ENCODE assay signal across 8 cellular contexts in the genomic region with DNA sequence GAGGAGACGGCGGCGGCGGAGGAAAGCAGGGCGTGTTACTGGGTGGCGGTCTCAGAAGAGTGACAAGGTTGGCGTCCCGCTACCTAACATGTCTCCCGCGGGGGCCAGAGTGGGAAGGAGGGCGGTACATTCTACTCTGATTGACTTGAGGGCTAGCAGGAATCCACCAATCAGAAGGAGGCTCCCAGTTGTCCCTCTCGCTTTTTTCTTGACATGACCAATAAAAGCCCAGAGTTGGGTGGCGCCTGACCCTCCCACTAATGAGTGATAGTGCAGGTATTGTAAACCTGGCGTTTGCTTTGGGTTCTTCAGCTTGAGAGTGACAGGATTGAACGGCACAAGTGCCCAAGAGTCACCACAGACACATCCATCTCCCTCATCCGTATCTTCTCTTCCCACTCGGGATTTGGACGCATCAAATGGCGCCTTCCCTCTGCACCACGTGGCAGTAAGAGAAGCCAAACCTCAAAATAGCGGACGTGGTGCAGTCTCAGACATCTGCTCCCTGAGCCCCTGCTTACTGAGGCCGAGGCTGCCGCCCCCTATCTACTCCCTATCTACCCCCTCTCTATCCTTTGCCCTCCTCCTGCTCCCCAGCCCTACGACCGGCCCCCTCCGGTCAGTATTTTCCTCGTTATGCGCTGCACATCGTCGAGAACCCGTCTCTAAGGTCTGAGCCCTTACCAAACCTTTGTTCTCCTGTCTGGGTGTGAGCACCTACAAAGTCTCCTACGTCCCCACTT.
DNase-seq lines count a peak whose midpoint lies in the region; ATAC-seq and TF ChIP-seq lines count a peak whose summit lies in the region.

No MANE protein-coding gene starts in this region.

- ATAC-seq in GM19023 (IDR thresholded peaks at IDR 0.05; ENCODE audit: unreplicated experiment) (peak; percentile 91), HG03196 (IDR thresholded peaks at IDR 0.05; ENCODE audit: unreplicated experiment) (peak; percentile 91)
- ATAC-seq in central memory CD8-positive, alpha-beta T cell (replicated peaks; ENCODE audit: extremely low read depth, poor library complexity, severe bottlenecking), result peak; percentile 93

- peaks cover 9% of the 10 kb centered on the region for H3K36me3 Mint-ChIP-seq in central memory CD8-positive, alpha-beta T cell (ENCODE audit: insufficient read depth)

- H3K4me1 Mint-ChIP-seq in central memory CD8-positive, alpha-beta T cell, result peaks cover 9% of the 10 kb centered on the region

- no peaks in the 10 kb centered on the region for H3K9me3 Mint-ChIP-seq in central memory CD8-positive, alpha-beta T cell

- DNase-seq in AG09319 (ENCODE audit: extremely low read depth, low read depth) (peak; percentile 93), NCI-H226 (peak; percentile 91), islet precursor cell (peak; percentile 98)
- DNase-seq in activated CD4-positive, CD25-positive, alpha-beta regulatory T cell (lab: John Stamatoyannopoulos, UW), result peak; percentile 63 to 79 (median 76)
- DNase-seq in central memory CD8-positive, alpha-beta T cell (ENCODE audit: low spot score in 2 of 2), result peak; percentile 67 to 89
- DNase-seq in stimulated activated CD4-positive, alpha-beta T cell treated with anti-CD3 and anti-CD28 coated beads, Interleukin-12 subunit alpha, Interleukin-12 subunit beta, amount 100 ng/mL, for 48 hours (ENCODE audit: low read depth in 2 of 3, low spot score in 1 of 3), result peak; percentile 80 to 85 (median 85)

- no peaks in the 10 kb centered on the region for H3K27me3 Mint-ChIP-seq in central memory CD8-positive, alpha-beta T cell

- no peak for TF ChIP-seq CTCF in AG09319 (IDR thresholded peaks at IDR 0.05; ENCODE audit: low read depth, low read length)

- H3K4me3 Mint-ChIP-seq in central memory CD8-positive, alpha-beta T cell, result peak overlapping the region; percentile 95

- H3K27ac Mint-ChIP-seq in central memory CD8-positive, alpha-beta T cell (ENCODE audit: low read depth), result peak overlapping the region; percentile 91

Comparison
In these comparisons a context has a peak if more than half of its experiments do, and no peak if none do; other contexts are left out.
1. Peak in every context shown above with its lines: DNase-seq and ATAC-seq.